In the genomic region with DNA sequence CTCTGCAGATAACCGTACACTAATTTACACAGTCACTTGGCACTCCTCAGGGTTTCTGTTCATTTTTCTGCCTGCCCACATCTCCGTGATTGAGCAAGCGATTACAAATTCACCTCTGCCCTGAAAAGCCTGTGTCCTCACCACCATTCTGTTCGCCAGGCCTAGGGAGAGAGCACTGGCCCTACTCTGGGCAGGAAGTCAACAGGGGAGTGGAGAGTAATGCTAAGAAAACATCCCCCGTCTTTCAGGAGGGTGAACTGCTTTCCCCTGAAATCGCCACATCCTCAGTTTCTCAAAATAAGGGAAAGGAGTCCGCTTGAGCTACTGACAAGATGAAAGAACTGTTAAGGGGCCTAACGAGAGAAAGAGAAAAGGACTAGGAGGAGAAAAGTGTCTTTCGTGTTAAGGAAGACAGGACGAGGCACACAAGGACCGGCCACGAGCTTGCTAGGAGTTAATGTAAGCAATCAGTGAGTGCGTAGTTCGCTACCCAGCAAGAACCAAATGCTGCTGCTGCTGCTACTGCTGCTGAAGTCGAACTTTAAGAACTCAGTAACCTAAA, we compare ENCODE assay signal across 1 cellular context.
TF ChIP-seq lines count a peak whose summit lies in the region.

No MANE protein-coding gene starts in this region.

TF ChIP-seq in GM23338, 12 proteins besides CTCF, POLR2A, EP300 and RAD21 (continued from another document):
- TF ChIP-seq, protein P1, sequence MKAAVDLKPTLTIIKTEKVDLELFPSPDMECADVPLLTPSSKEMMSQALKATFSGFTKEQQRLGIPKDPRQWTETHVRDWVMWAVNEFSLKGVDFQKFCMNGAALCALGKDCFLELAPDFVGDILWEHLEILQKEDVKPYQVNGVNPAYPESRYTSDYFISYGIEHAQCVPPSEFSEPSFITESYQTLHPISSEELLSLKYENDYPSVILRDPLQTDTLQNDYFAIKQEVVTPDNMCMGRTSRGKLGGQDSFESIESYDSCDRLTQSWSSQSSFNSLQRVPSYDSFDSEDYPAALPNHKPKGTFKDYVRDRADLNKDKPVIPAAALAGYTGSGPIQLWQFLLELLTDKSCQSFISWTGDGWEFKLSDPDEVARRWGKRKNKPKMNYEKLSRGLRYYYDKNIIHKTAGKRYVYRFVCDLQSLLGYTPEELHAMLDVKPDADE (IDR thresholded peaks at IDR 0.05) = no peak
- TF ChIP-seq JUNB (IDR thresholded peaks at IDR 0.05; ENCODE audit: unreplicated experiment) (no peak), POLR2AphosphoS5 (IDR thresholded peaks at IDR 0.05; ENCODE audit: low read depth) (no peak), ZNF114 (CRISPR knock-in tag; IDR thresholded peaks at IDR 0.05) (no peak)
